ENCODE assay signal across 16 cellular contexts in the genomic region with DNA sequence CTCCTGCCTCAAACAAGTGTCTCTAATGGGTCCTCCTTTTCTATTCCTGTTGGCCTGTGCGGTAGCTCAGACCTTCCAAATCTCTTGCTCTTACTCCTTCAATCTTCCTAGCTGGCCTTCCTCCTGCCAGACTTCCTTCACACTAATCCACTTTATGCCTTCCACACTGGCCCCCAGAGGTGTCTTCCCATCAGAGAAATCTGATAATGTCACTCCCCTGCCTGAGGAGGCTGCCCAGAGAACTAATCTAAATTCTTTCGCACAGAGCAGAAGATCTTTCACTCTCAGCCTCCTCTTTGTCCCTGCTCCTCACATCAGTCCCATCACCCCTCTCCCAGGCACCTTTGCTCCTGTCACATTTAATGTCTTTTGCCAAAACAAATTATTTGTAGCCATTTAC.
A peak's percentile ranks its signal among the peaks of the same experiment; 100 is the strongest.
DNase-seq lines count a peak whose midpoint lies in the region; ATAC-seq and TF ChIP-seq lines count a peak whose summit lies in the region.
"Had no signal": no experiment of that assay in that cellular context is flagged by ENCODE, and none has a peak within 500 bp of the region (broad histone marks: within the 10 kb centered on the region; RNA-seq: fewer than 3 reads in every experiment).

No MANE protein-coding gene starts in this region.

- peak overlapping the region; percentile 20 for H3K27ac Mint-ChIP-seq in stimulated activated naive CD8-positive, alpha-beta T cell treated with anti-CD3 and anti-CD28 coated beads, Interleukin-15, Interleukin-2, amounts not matched to agents 100 ng/mL and 50 ng/mL, for 24 hours
- no peak overlapping the region for H3K27ac Mint-ChIP-seq in stimulated activated naive CD8-positive, alpha-beta T cell treated with anti-CD3 and anti-CD28 coated beads, Interleukin-15, amount 100 ng/mL, for 72 hours
- H3K27ac Mint-ChIP-seq in WTC11 (0 out of 2 replicates have a peak overlapping the region, but pooled peaks have one; percentile 2), mesothelial cell of epicardium (peak overlapping the region; percentile 75)

- no peak for TF ChIP-seq CTCF in WTC11 (IDR thresholded peaks at IDR 0.05)
- no peak for TF ChIP-seq CTCF in mesothelial cell of epicardium (IDR thresholded peaks at IDR 0.05; ENCODE audit: unreplicated experiment)

- H3K4me3 Mint-ChIP-seq in stimulated activated naive CD8-positive, alpha-beta T cell treated with anti-CD3 and anti-CD28 coated beads, Interleukin-15, Interleukin-2, amounts not matched to agents 100 ng/mL and 50 ng/mL, for 24 hours = no peak overlapping the region
- H3K4me3 Mint-ChIP-seq in stimulated activated naive CD8-positive, alpha-beta T cell treated with anti-CD3 and anti-CD28 coated beads, Interleukin-15, amount 100 ng/mL, for 72 hours = peak overlapping the region in 1 of 2 donors; percentile 19
- H3K4me3 Mint-ChIP-seq in WTC11 (no peak overlapping the region), mesothelial cell of epicardium (no peak overlapping the region)

- no peaks in the 10 kb centered on the region for H3K9me3 Mint-ChIP-seq in stimulated activated naive CD8-positive, alpha-beta T cell treated with anti-CD3 and anti-CD28 coated beads, Interleukin-15, Interleukin-2, amounts not matched to agents 100 ng/mL and 50 ng/mL, for 24 hours
- H3K9me3 Mint-ChIP-seq in stimulated activated naive CD8-positive, alpha-beta T cell treated with anti-CD3 and anti-CD28 coated beads, Interleukin-15, amount 100 ng/mL, for 72 hours = no peaks in the 10 kb centered on the region
- H3K9me3 Mint-ChIP-seq in WTC11 (peaks cover 9% of the 10 kb centered on the region; the same call in 1 of the 2 replicates), mesothelial cell of epicardium (no peaks in the 10 kb centered on the region)

- POLR2A ChIA-PET in WTC11 (lab: Charles Lee) = no interaction called here

- ATAC-seq in stimulated activated naive CD8-positive, alpha-beta T cell treated with anti-CD3 and anti-CD28 coated beads, Interleukin-15, amount 100 ng/mL, for 72 hours = no peak
- ATAC-seq in WTC11 (0 out of 2 replicates have a peak, but pooled peaks have one; percentile 11), HG03378 (IDR thresholded peaks at IDR 0.05; ENCODE audit: unreplicated experiment) (no peak), HG02981 (IDR thresholded peaks at IDR 0.05; ENCODE audit: unreplicated experiment) (no peak)
- ATAC-seq: foreskin keratinocyte, left ventricle myocardium superior had no signal

- no peak for DNase-seq in stimulated activated naive CD8-positive, alpha-beta T cell treated with anti-CD3 and anti-CD28 coated beads, Interleukin-15, amount 100 ng/mL, for 72 hours
- no peak for DNase-seq in WTC11 (ENCODE audit: low spot score)
- no peak for DNase-seq in mesothelial cell of epicardium (ENCODE audit: low spot score in 2 of 2, unreplicated experiment in 2 of 2)
- DNase-seq in DMS53 (lab: John Stamatoyannopoulos, UW) = no peak
- DNase-seq in iPS-NIHi11 (ENCODE audit: low spot score) = no peak
- DNase-seq: activated CD4-positive, alpha-beta T cell treated with anti-CD3 and anti-CD28 coated beads for 48 hours; anterior cingulate cortex; foreskin keratinocyte; left ventricle myocardium superior; NCI-H187; retina; stimulated activated CD4-positive, alpha-beta T cell treated with anti-CD3 and anti-CD28 coated beads, Interleukin-15, amount 100 ng/mL, for 24 hours; T-helper 9 cell had no signal

- H3K27me3 Mint-ChIP-seq in stimulated activated naive CD8-positive, alpha-beta T cell treated with anti-CD3 and anti-CD28 coated beads, Interleukin-15, Interleukin-2, amounts not matched to agents 100 ng/mL and 50 ng/mL, for 24 hours = no peaks in the 10 kb centered on the region
- no peaks in the 10 kb centered on the region for H3K27me3 Mint-ChIP-seq in stimulated activated naive CD8-positive, alpha-beta T cell treated with anti-CD3 and anti-CD28 coated beads, Interleukin-15, amount 100 ng/mL, for 72 hours
- H3K27me3 Mint-ChIP-seq in WTC11 (ENCODE audit: low read depth) = no peaks in the 10 kb centered on the region
- H3K27me3 Mint-ChIP-seq in mesothelial cell of epicardium (ENCODE audit: low read depth) = no peaks in the 10 kb centered on the region

- CTCF ChIA-PET in WTC11 (lab: Charles Lee) = interaction anchor here (1.4 kb wide), 2 partner anchors 176 to 331 kb away, joined by 3 to 7 read pairs; partner anchors contain the start of gene MAML2

- H3K4me1 Mint-ChIP-seq in stimulated activated naive CD8-positive, alpha-beta T cell treated with anti-CD3 and anti-CD28 coated beads, Interleukin-15, Interleukin-2, amounts not matched to agents 100 ng/mL and 50 ng/mL, for 24 hours (ENCODE audit: low read depth) = peaks cover 59% of the 10 kb centered on the region
- peaks cover 51% of the 10 kb centered on the region for H3K4me1 Mint-ChIP-seq in stimulated activated naive CD8-positive, alpha-beta T cell treated with anti-CD3 and anti-CD28 coated beads, Interleukin-15, amount 100 ng/mL, for 72 hours
- H3K4me1 Mint-ChIP-seq in WTC11 (peaks cover 40% of the 10 kb centered on the region), mesothelial cell of epicardium (peaks cover 51% of the 10 kb centered on the region)

- H3K36me3 Mint-ChIP-seq in stimulated activated naive CD8-positive, alpha-beta T cell treated with anti-CD3 and anti-CD28 coated beads, Interleukin-15, Interleukin-2, amounts not matched to agents 100 ng/mL and 50 ng/mL, for 24 hours (ENCODE audit: low read depth) = peaks cover 21% of the 10 kb centered on the region
- H3K36me3 Mint-ChIP-seq in WTC11 (peaks cover 2% of the 10 kb centered on the region; the same call in 1 of the 2 replicates), mesothelial cell of epicardium (peaks cover 2% of the 10 kb centered on the region)

TF ChIP-seq in WTC11, 78 proteins besides CTCF, POLR2A, EP300 and RAD21:
- TF ChIP-seq GTF2I (CRISPR knock-in tag; conservative IDR thresholded peaks at IDR 0.05) (no peak), ETV6 (CRISPR knock-in tag; IDR thresholded peaks at IDR 0.05) (no peak), ZNF219 (CRISPR knock-in tag; IDR thresholded peaks at IDR 0.05; ENCODE audit: borderline replicate concordance) (no peak), ZNF232 (CRISPR knock-in tag; IDR thresholded peaks at IDR 0.05) (no peak)
TF ChIP-seq in WTC11: peak in this region for 0.

Comparison
In these comparisons a context has a peak if more than half of its experiments do, and no peak if none do; other contexts are left out.
1. H3K27ac Mint-ChIP-seq: peak in stimulated activated naive CD8-positive, alpha-beta T cell treated with anti-CD3 and anti-CD28 coated beads, Interleukin-15, Interleukin-2, amounts not matched to agents 100 ng/mL and 50 ng/mL, for 24 hours (single experiment), WTC11 (single experiment) and mesothelial cell of epicardium (single experiment); none in stimulated activated naive CD8-positive, alpha-beta T cell treated with anti-CD3 and anti-CD28 coated beads, Interleukin-15, amount 100 ng/mL, for 72 hours (0 of 2).